8 cellular contexts compared by ENCODE assay signal in genomic region chr19:14005381-14006084, GRCh38. TPM values are rescaled to one million over a fixed set of nuclear protein-coding genes. Genes with fewer than 3 reads are reported as not detected.
DNase-seq lines count a peak whose midpoint lies in the region; ATAC-seq and TF ChIP-seq lines count a peak whose summit lies in the region.

No MANE protein-coding gene starts in this region.

- H2AFZ ChIP-seq in GM23338, result 0 out of 2 replicates have a peak overlapping the region, but pooled peaks have one; percentile 5

- peak overlapping the region; percentile 93 for H3K27ac Mint-ChIP-seq in GM23338
- peak overlapping the region; percentile 92 for H3K27ac Mint-ChIP-seq in activated naive CD8-positive, alpha-beta T cell treated with anti-CD3 and anti-CD28 coated beads, Interleukin-2, amount 50 U/mL, for 24 hours

- peak overlapping the region; percentile 89 for H3K4me3 Mint-ChIP-seq in GM23338
- peak overlapping the region; percentile 92 for H3K4me3 Mint-ChIP-seq in activated naive CD8-positive, alpha-beta T cell treated with anti-CD3 and anti-CD28 coated beads, Interleukin-2, amount 50 U/mL, for 24 hours

- H3K4me3 ChIP-seq in GM23338 (peak overlapping the region; percentile 49), tibial nerve (peak overlapping the region; percentile 87 to 99 (median 96))

- peaks cover 30% of the 10 kb centered on the region for H3K79me2 ChIP-seq in GM23338 (replicated peaks; ENCODE audit: insufficient read depth)

- H3K27me3 ChIP-seq in GM23338 (ENCODE audit: insufficient read depth) (no peaks in the 10 kb centered on the region), tibial nerve (no peaks in the 10 kb centered on the region)

- H3K4me1 Mint-ChIP-seq in GM23338, result peaks cover 22% of the 10 kb centered on the region
- peaks cover 54% of the 10 kb centered on the region for H3K4me1 Mint-ChIP-seq in activated naive CD8-positive, alpha-beta T cell treated with anti-CD3 and anti-CD28 coated beads, Interleukin-2, amount 50 U/mL, for 24 hours

- TF ChIP-seq POLR2A in tibial nerve (IDR thresholded peaks at IDR 0.05), result peak; percentile 27 to 33

- TF ChIP-seq CTCF in GM23338 (conservative IDR thresholded peaks at IDR 0.05; ENCODE audit: low read depth in 2 of 2) (no peak), tibial nerve (IDR thresholded peaks at IDR 0.05) (no peak)

- peaks cover 3% of the 10 kb centered on the region; the same call in 2 of the 3 replicates for H3K36me3 Mint-ChIP-seq in GM23338 (ENCODE audit: low read depth)
- H3K36me3 Mint-ChIP-seq in activated naive CD8-positive, alpha-beta T cell treated with anti-CD3 and anti-CD28 coated beads, Interleukin-2, amount 50 U/mL, for 24 hours (ENCODE audit: low read depth), result peaks cover 6% of the 10 kb centered on the region

- peak in 1 of 2 donors; percentile 80 for TF ChIP-seq EP300 in tibial nerve (IDR thresholded peaks at IDR 0.05)

- H3K4me2 ChIP-seq in GM23338, result peak overlapping the region; percentile 70

- no peaks in the 10 kb centered on the region for H3K36me3 ChIP-seq in GM23338 (ENCODE audit: insufficient read depth)
- no peaks in the 10 kb centered on the region for H3K36me3 ChIP-seq in tibial nerve

- no peaks in the 10 kb centered on the region for H3K9me2 ChIP-seq in GM23338 (ENCODE audit: insufficient read depth)

- H4K20me1 ChIP-seq in GM23338 (replicated peaks; ENCODE audit: insufficient read depth), result no peaks in the 10 kb centered on the region

- ATAC-seq in GM23338, result peak; percentile 39
- ATAC-seq in activated naive CD8-positive, alpha-beta T cell treated with anti-CD3 and anti-CD28 coated beads, Interleukin-2, amount 50 U/mL, for 24 hours, result peak; percentile 41
- ATAC-seq in left cardiac atrium, result peak; percentile 75 to 82

- DNase-seq in DMS114 treated with DMSO at 0.1 percent for 48 hours (lab: John Stamatoyannopoulos, UW; ENCODE audit: unreplicated experiment) (peak; percentile 22), GM23338 (ENCODE audit: low spot score) (peak; percentile 93), MV-4-11 (lab: John Stamatoyannopoulos, UW) (peak; percentile 76), SW480 (ENCODE audit: low spot score) (peak; percentile 69), left cardiac atrium (peak; percentile 93), posterior cingulate gyrus (peak; percentile 68 to 96 (median 82)), tibial nerve (ENCODE audit: low spot score in 2 of 2) (peak; percentile 75 to 82)
- peak; percentile 96 for DNase-seq in activated naive CD8-positive, alpha-beta T cell treated with anti-CD3 and anti-CD28 coated beads, Interleukin-2, amount 50 U/mL, for 24 hours

- 12 to 33% methylated on average over 8 to 24 of the region's 50 CpGs for WGBS in tibial nerve, 2 donors

- H3K4me1 ChIP-seq in GM23338 (ENCODE audit: insufficient read depth) (peaks cover 19% of the 10 kb centered on the region), tibial nerve (peaks cover 0 to 37% (median 16%) of the 10 kb centered on the region in 4 donors)

- no peaks in the 10 kb centered on the region for H3K9me3 ChIP-seq in tibial nerve

- intact Hi-C loops in left cardiac atrium (cut with DNase I) (no loop called here), posterior cingulate gyrus (cut with DNase I) (loop anchor here (5.0 kb wide), 1 partner anchor 77 kb away; no protein-coding TSS in a partner anchor)

- peaks cover 19% of the 10 kb centered on the region for H3K27me3 Mint-ChIP-seq in GM23338 (ENCODE audit: insufficient read depth, low read depth, poor library complexity)
- H3K27me3 Mint-ChIP-seq in activated naive CD8-positive, alpha-beta T cell treated with anti-CD3 and anti-CD28 coated beads, Interleukin-2, amount 50 U/mL, for 24 hours, result no peaks in the 10 kb centered on the region

- H3K9me3 Mint-ChIP-seq in GM23338, result no peaks in the 10 kb centered on the region
- H3K9me3 Mint-ChIP-seq in activated naive CD8-positive, alpha-beta T cell treated with anti-CD3 and anti-CD28 coated beads, Interleukin-2, amount 50 U/mL, for 24 hours, result no peaks in the 10 kb centered on the region

- H3F3A ChIP-seq in GM23338 (replicated peaks; ENCODE audit: low read depth), result peaks cover 6% of the 10 kb centered on the region; the same call in 1 of the 2 replicates

- H3K27ac ChIP-seq in GM23338 (ENCODE audit: low read depth) (peak overlapping the region; percentile 78), tibial nerve (peak overlapping the region; percentile 99 to 100 (median 100))

TF ChIP-seq in GM23338, 12 proteins besides CTCF, POLR2A, EP300 and RAD21:
- TF ChIP-seq POLR2AphosphoS5 (IDR thresholded peaks at IDR 0.05; ENCODE audit: low read depth) (peak; percentile 40; the same call in 1 of the 2 replicates), JUNB (IDR thresholded peaks at IDR 0.05; ENCODE audit: unreplicated experiment) (no peak), EZH2phosphoT487 (IDR thresholded peaks at IDR 0.05; ENCODE audit: unreplicated experiment) (no peak)

RNA-seq across cellular contexts. Expression of gene RFX1, which starts 0.6 kb away (rescaled TPM):
- total RNA-seq in GM23338 (2014; rRNA removed; shearing (Covaris generic)), result 10.1 and 11.8 TPM in 2 replicates
- polyA plus RNA-seq in GM23338 (2016; fragmentation: Nextera tagmentation; extraction: Ambion mirVana), result 8.9 and 9.4 TPM in 2 replicates
- 10 to 100 TPM; 11.0 to 12.3 TPM for total RNA-seq in left cardiac atrium
- 1 to 10 TPM; 3.1 to 8.4 (median 6.0) TPM for total RNA-seq in tibial nerve

RNA-seq across cellular contexts. Expression of gene RLN3, which starts 22.4 kb away (rescaled TPM):
- total RNA-seq in GM23338 (2014; rRNA removed; shearing (Covaris generic)), result not detected in 2 replicates
- polyA plus RNA-seq in GM23338 (2016; fragmentation: Nextera tagmentation; extraction: Ambion mirVana), result not detected in 2 replicates
- total RNA-seq in left cardiac atrium, result not detected
- not detected for total RNA-seq in tibial nerve

RNA-seq across cellular contexts. Expression of gene IL27RA, which starts 26.0 kb away (rescaled TPM):
- total RNA-seq in GM23338 (2014; rRNA removed; shearing (Covaris generic)), result 11.4 and 12.8 TPM in 2 replicates
- polyA plus RNA-seq in GM23338 (2016; fragmentation: Nextera tagmentation; extraction: Ambion mirVana), result 7.7 and 8.3 TPM in 2 replicates
- total RNA-seq in left cardiac atrium (1 to 10 TPM; 4.7 to 6.2 TPM), tibial nerve (1 to 10 TPM; 2.4 to 3.5 (median 3.0) TPM)

RNA-seq across cellular contexts. Expression of gene DCAF15, which starts 53.2 kb away (rescaled TPM):
- 74.8 and 81.3 TPM in 2 replicates for total RNA-seq in GM23338 (2014; rRNA removed; shearing (Covaris generic))
- polyA plus RNA-seq in GM23338 (2016; fragmentation: Nextera tagmentation; extraction: Ambion mirVana), result 39.5 and 41.6 TPM in 2 replicates
- total RNA-seq in left cardiac atrium (10 to 100 TPM; 17.1 to 19.2 TPM), tibial nerve (10 to 100 TPM; 14.3 to 31.5 (median 19.3) TPM)

RNA-seq across cellular contexts. Expression of gene PALM3, which starts 56.3 kb away (rescaled TPM):
- total RNA-seq in GM23338 (2014; rRNA removed; shearing (Covaris generic)), result 40.2 and 45.8 TPM in 2 replicates
- polyA plus RNA-seq in GM23338 (2016; fragmentation: Nextera tagmentation; extraction: Ambion mirVana), result 16.6 and 19.6 TPM in 2 replicates
- total RNA-seq in left cardiac atrium (under 1 TPM; 0.50 to 0.88 TPM), tibial nerve (1 to 10 TPM in 1 of 4 donors, under 1 TPM in 3; 0.30 to 2.7 (median 0.53) TPM)

Comparison
In these comparisons a context has a peak if more than half of its experiments do, and no peak if none do; other contexts are left out.
1. Peak in every context shown above with its lines: DNase-seq, ATAC-seq, H3K4me3 ChIP-seq and H3K27ac ChIP-seq.
2. DNase-seq: peak in every context shown above with its lines; median percentile 96 in activated naive CD8-positive, alpha-beta T cell treated with anti-CD3 and anti-CD28 coated beads, Interleukin-2, amount 50 U/mL, for 24 hours; 93 in GM23338; 93 in left cardiac atrium; 82 in posterior cingulate gyrus; 78 in tibial nerve; 76 in MV-4-11; 69 in SW480; 22 in DMS114 treated with DMSO at 0.1 percent for 48 hours.